12 cellular contexts compared by ENCODE assay signal in genomic region chr10:6581750-6582697, GRCh38. TPM values are rescaled to one million over a fixed set of nuclear protein-coding genes. Genes with fewer than 3 reads are reported as not detected.
A peak's percentile ranks its signal among the peaks of the same experiment; 100 is the strongest.
DNase-seq lines count a peak whose midpoint lies in the region; ATAC-seq and TF ChIP-seq lines count a peak whose summit lies in the region.
"Had no signal": no experiment of that assay in that cellular context is flagged by ENCODE, and none has a peak within 500 bp of the region (broad histone marks: within the 10 kb centered on the region; RNA-seq: fewer than 3 reads in every experiment).

No MANE protein-coding gene starts in this region.

- peak; percentile 70 for DNase-seq in H9
- DNase-seq in mesothelial cell of epicardium (ENCODE audit: low spot score in 2 of 2, unreplicated experiment in 2 of 2), result no peak
- no peak for DNase-seq in NCI-H226
- no peak for DNase-seq in UCSD-AML1 (lab: John Stamatoyannopoulos, UW; ENCODE audit: unreplicated experiment)
- DNase-seq: left lung, NCI-H748 treated with DMSO at 0.1 percent for 48 hours, transverse colon had no signal

- ATAC-seq in activated T-helper 17 cell treated with anti-CD3 and anti-CD28 coated beads, Interleukin-2, amount 50 U/mL, for 72 hours (replicated peaks), result peak; percentile 37
- ATAC-seq in GM21737 (IDR thresholded peaks at IDR 0.05; ENCODE audit: unreplicated experiment), result no peak
- no peak for ATAC-seq in GM21515 (IDR thresholded peaks at IDR 0.05; ENCODE audit: unreplicated experiment)
- ATAC-seq: left lung had no signal

- no peak overlapping the region for H2BK20ac ChIP-seq in H9 (ENCODE audit: low read depth, low read length, poor library complexity, severe bottlenecking)

- H3K36me3 Mint-ChIP-seq in H9 (ENCODE audit: insufficient read depth in 1 of 3, low read depth in 3 of 3), result peaks cover 8 to 39% (median 34%) of the 10 kb centered on the region in 3 experiments; a peak in 5 of 7 replicates
- peaks cover 90% of the 10 kb centered on the region for H3K36me3 Mint-ChIP-seq in activated T-helper 17 cell treated with anti-CD3 and anti-CD28 coated beads, Interleukin-2, amount 50 U/mL, for 72 hours (ENCODE audit: low read depth)
- H3K36me3 Mint-ChIP-seq in mesothelial cell of epicardium, result peaks cover 8% of the 10 kb centered on the region

- H4K8ac ChIP-seq in H9 (replicated peaks; ENCODE audit: insufficient read length, low read depth, low read length), result no peak overlapping the region

- H2BK5ac ChIP-seq in H9 (ENCODE audit: insufficient read length, low read length), result no peak overlapping the region

- H4K91ac ChIP-seq in H9 (ENCODE audit: insufficient read length, low read depth, low read length), result no peak overlapping the region

- H3K27me3 ChIP-seq in BLaER1 treated with 17β-estradiol and CSF1 and Interleukin-3, amounts not matched to agents 10 nM and 100 nM, result peaks cover 0 to 19% (median 5%) of the 10 kb centered on the region in 11 experiments; a peak in 11 of 22 replicates
- H3K27me3 ChIP-seq in H9 (ENCODE audit: insufficient read depth, low read length), result no peaks in the 10 kb centered on the region

- H4K20me1 ChIP-seq in BLaER1 treated with 17β-estradiol and CSF1 and Interleukin-3, amounts not matched to agents 10 nM and 100 nM, result no peaks in the 10 kb centered on the region; a peak in 1 of 22 replicates
- H4K20me1 ChIP-seq in H9 (ENCODE audit: control insufficient read depth, insufficient read depth, insufficient read length), result no peaks in the 10 kb centered on the region

- peak overlapping the region in 7 of 11 experiments; percentile 91 to 96 (median 94); a peak in 8 of 22 replicates for H3K9ac ChIP-seq in BLaER1 treated with 17β-estradiol and CSF1 and Interleukin-3, amounts not matched to agents 10 nM and 100 nM
- peak overlapping the region; percentile 43 for H3K9ac ChIP-seq in H9 (ENCODE audit: extremely low read depth, insufficient read length, low read length)

- H3K27me3 Mint-ChIP-seq in H9 (ENCODE audit: low read depth) (peaks cover 17% of the 10 kb centered on the region), mesothelial cell of epicardium (ENCODE audit: low read depth) (peaks cover 35% of the 10 kb centered on the region)
- H3K27me3 Mint-ChIP-seq in activated T-helper 17 cell treated with anti-CD3 and anti-CD28 coated beads, Interleukin-2, amount 50 U/mL, for 72 hours, result no peaks in the 10 kb centered on the region

- H3K36me3 ChIP-seq in BLaER1 treated with 17β-estradiol and CSF1 and Interleukin-3, amounts not matched to agents 10 nM and 100 nM, result peaks cover 0 to 42% (median 31%) of the 10 kb centered on the region in 11 experiments; a peak in 17 of 22 replicates
- H3K36me3 ChIP-seq: left lung, prostate gland, transverse colon had no signal

- H3K56ac ChIP-seq in H9 (ENCODE audit: insufficient read length, low read depth, low read length), result no peak overlapping the region

- peak overlapping the region in 1 of 11 experiments; percentile 96; a peak in 1 of 22 replicates for H3K27ac ChIP-seq in BLaER1 treated with 17β-estradiol and CSF1 and Interleukin-3, amounts not matched to agents 10 nM and 100 nM
- H3K27ac ChIP-seq in H9 (ENCODE audit: insufficient read length, low read depth, low read length), result peak overlapping the region; percentile 6
- H3K27ac ChIP-seq: prostate gland had no signal

- H3T11ph ChIP-seq in H9 (ENCODE audit: low read length), result no peak overlapping the region

- peaks cover 4 to 48% (median 40%) of the 10 kb centered on the region in 10 experiments; a peak in 19 of 20 replicates for H3K4me1 ChIP-seq in BLaER1 treated with 17β-estradiol and CSF1 and Interleukin-3, amounts not matched to agents 10 nM and 100 nM
- H3K4me1 ChIP-seq in H9 (ENCODE audit: insufficient read depth, low read length), result peaks cover 8% of the 10 kb centered on the region; the same call in 1 of the 2 replicates
- H3K4me1 ChIP-seq: prostate gland had no signal

- H3K4me3 ChIP-seq in BLaER1 treated with 17β-estradiol and CSF1 and Interleukin-3, amounts not matched to agents 10 nM and 100 nM, result peak overlapping the region in 4 of 10 experiments; percentile 75 to 87 (median 81); a peak in 2 of 20 replicates

- no peak overlapping the region for H4K5ac ChIP-seq in H9 (ENCODE audit: insufficient read length, low read depth, low read length)

- TF ChIP-seq CTCF in H9 (conservative IDR thresholded peaks at IDR 0.05), result no peak
- TF ChIP-seq CTCF in mesothelial cell of epicardium (IDR thresholded peaks at IDR 0.05; ENCODE audit: unreplicated experiment), result no peak

- WGBS in H9 (ENCODE audit: extremely low coverage, insufficient read length, low lambda C conversion rate), result no CpG with 5 or more reads among the region's 12 CpGs

- no peak overlapping the region for H3K4ac ChIP-seq in H9 (ENCODE audit: low read depth, low read length)

- no peaks in the 10 kb centered on the region for H3K79me1 ChIP-seq in H9 (ENCODE audit: insufficient read depth, low read depth, low read length, poor library complexity, severe bottlenecking)

- peaks cover 18% of the 10 kb centered on the region for H3K23me2 ChIP-seq in H9 (ENCODE audit: insufficient read length, low read depth, low read length, poor library complexity, severe bottlenecking)

- H2BK15ac ChIP-seq in H9 (ENCODE audit: low read depth, low read length), result no peak overlapping the region

- peak overlapping the region in 9 of 11 experiments; percentile 72 to 95 (median 90); a peak in 18 of 22 replicates for H3K4me2 ChIP-seq in BLaER1 treated with 17β-estradiol and CSF1 and Interleukin-3, amounts not matched to agents 10 nM and 100 nM
- peak overlapping the region; percentile 98 for H3K4me2 ChIP-seq in H9 (ENCODE audit: insufficient read depth, insufficient read length, low read length)

- H2BK120ac ChIP-seq in H9 (ENCODE audit: low read depth, low read length, poor library complexity, severe bottlenecking), result no peak overlapping the region

- H3K4me1 Mint-ChIP-seq in H9 (peaks cover 39 to 40% of the 10 kb centered on the region in 2 experiments), mesothelial cell of epicardium (peaks cover 14% of the 10 kb centered on the region)
- peaks cover 48% of the 10 kb centered on the region for H3K4me1 Mint-ChIP-seq in activated T-helper 17 cell treated with anti-CD3 and anti-CD28 coated beads, Interleukin-2, amount 50 U/mL, for 72 hours

- no peak overlapping the region for H3K18ac ChIP-seq in H9 (ENCODE audit: insufficient read length, low read depth, low read length)

- H2AK5ac ChIP-seq in H9 (ENCODE audit: insufficient read length, low read length), result no peak overlapping the region

- H3K23ac ChIP-seq in H9 (ENCODE audit: insufficient read length, low read depth, low read length), result no peak overlapping the region

- no peak overlapping the region for H3K14ac ChIP-seq in H9 (ENCODE audit: insufficient read depth, low read length)

- no peaks in the 10 kb centered on the region for H3K9me3 ChIP-seq in BLaER1 treated with 17β-estradiol and CSF1 and Interleukin-3, amounts not matched to agents 10 nM and 100 nM (replicated peaks in 1 of 11)
- H3K9me3 ChIP-seq in H9 (ENCODE audit: control insufficient read depth, low read depth, low read length), result no peaks in the 10 kb centered on the region
- H3K9me3 ChIP-seq: left lung, prostate gland, transverse colon had no signal

- H2AFZ ChIP-seq in H9 (ENCODE audit: low read length), result no peak overlapping the region

- H3K27ac Mint-ChIP-seq in H9 (peak overlapping the region; percentile 56 to 95 (median 91); a peak in 6 of 7 replicates), mesothelial cell of epicardium (no peak overlapping the region)
- H3K27ac Mint-ChIP-seq in activated T-helper 17 cell treated with anti-CD3 and anti-CD28 coated beads, Interleukin-2, amount 50 U/mL, for 72 hours, result peak overlapping the region; percentile 92

- H3K79me2 ChIP-seq in H9 (ENCODE audit: insufficient read depth, low read length), result peaks cover 7% of the 10 kb centered on the region; the same call in 1 of the 2 replicates

- H3K4me3 Mint-ChIP-seq in H9 (peak overlapping the region; percentile 87 to 88), mesothelial cell of epicardium (peak overlapping the region; percentile 22)
- H3K4me3 Mint-ChIP-seq in activated T-helper 17 cell treated with anti-CD3 and anti-CD28 coated beads, Interleukin-2, amount 50 U/mL, for 72 hours, result peak overlapping the region; percentile 83

- H2BK12ac ChIP-seq in H9 (ENCODE audit: insufficient read length, low read depth, low read length), result no peak overlapping the region

- H3K9me3 Mint-ChIP-seq in H9 (no peaks in the 10 kb centered on the region), mesothelial cell of epicardium (no peaks in the 10 kb centered on the region)
- no peaks in the 10 kb centered on the region for H3K9me3 Mint-ChIP-seq in activated T-helper 17 cell treated with anti-CD3 and anti-CD28 coated beads, Interleukin-2, amount 50 U/mL, for 72 hours

RNA-seq across cellular contexts. Expression of gene PRKCQ, which starts 1.9 kb away (rescaled TPM):
- 11.8 and 12.1 TPM in 2 replicates for total RNA-seq in H9 (2021)
- 10 to 100 TPM; 35.3 to 37.8 TPM for total RNA-seq in activated T-helper 17 cell treated with anti-CD3 and anti-CD28 coated beads, Interleukin-2, amount 50 U/mL, for 72 hours
- total RNA-seq in mesothelial cell of epicardium, result 2.3 to 2.4 TPM (median 2.3 TPM) in 3 replicates

Comparison
In these comparisons a context has a peak if more than half of its experiments do, and no peak if none do; other contexts are left out.
1. H3K4me3 Mint-ChIP-seq: peak in every context shown above with its lines; median percentile 88 in H9; 83 in activated T-helper 17 cell treated with anti-CD3 and anti-CD28 coated beads, Interleukin-2, amount 50 U/mL, for 72 hours; 22 in mesothelial cell of epicardium.